ENCODE assay signal across 33 cellular contexts in genomic region chr3:23872330-23872729, GRCh38.
"Had no signal": no experiment of that assay in that cellular context is flagged by ENCODE, and none has a peak within 500 bp of the region (broad histone marks: within the 10 kb centered on the region; RNA-seq: fewer than 3 reads in every experiment).

No MANE protein-coding gene starts in this region.

- H3K27ac ChIP-seq: adrenal gland, ascending aorta, body of pancreas, brain microvascular endothelial cell, breast epithelium, cardiac muscle cell had no signal

- ATAC-seq: activated naive CD4-positive, alpha-beta T cell treated with anti-CD3 and anti-CD28 coated beads, Interleukin-2, amount 50 U/mL, for 72 hours; activated naive CD8-positive, alpha-beta T cell treated with anti-CD3 and anti-CD28 coated beads, Interleukin-2, amount 50 U/mL, for 24 hours; activated T-cell treated with anti-CD3 and anti-CD28 coated beads, Interleukin-2, amount 50 U/mL, for 4 hours; activated T-cell treated with anti-CD3 and anti-CD28 coated beads, Interleukin-2, amount 50 U/mL, for 72 hours; activated T-helper 17 cell treated with anti-CD3 and anti-CD28 coated beads, Interleukin-2, amount 50 U/mL, for 72 hours; body of pancreas had no signal

- H3K9me3 ChIP-seq: adrenal gland, ascending aorta, body of pancreas, breast epithelium had no signal

- H3K27me3 ChIP-seq: adrenal gland, ascending aorta, body of pancreas, brain microvascular endothelial cell, breast epithelium, cardiac muscle cell had no signal

- FAIRE-seq: astrocyte, bronchial epithelial cell had no signal

- DNase-seq: activated effector memory CD4-positive, alpha-beta T cell treated with anti-CD3 and anti-CD28 coated beads, Interleukin-2, amount 50 U/mL, for 16 hours; activated effector memory CD4-positive, alpha-beta T cell treated with Interleukin-2 at 50 U/mL for 16 hours; activated gamma-delta T cell; activated gamma-delta T cell treated with Interleukin-2 at 50 U/mL for 16 hours; activated naive CD4-positive, alpha-beta T cell; activated naive CD4-positive, alpha-beta T cell treated with anti-CD3 and anti-CD28 coated beads for 36 hours; activated naive CD4-positive, alpha-beta T cell treated with anti-CD3 and anti-CD28 coated beads, Interleukin-2, amount 10 ng/mL, durations not matched to agents 7 days and 5 days; activated naive CD4-positive, alpha-beta T cell treated with anti-CD3 and anti-CD28 coated beads, Interleukin-2, amount 50 U/mL, for 16 hours; activated naive CD4-positive, alpha-beta T cell treated with Interleukin-2 at 50 U/mL for 16 hours; activated naive CD8-positive, alpha-beta T cell treated with anti-CD3 and anti-CD28 coated beads for 36 hours; activated naive CD8-positive, alpha-beta T cell treated with anti-CD3 and anti-CD28 coated beads, Interleukin-2, amount 10 ng/mL, durations not matched to agents 7 days and 5 days; activated naive CD8-positive, alpha-beta T cell treated with anti-CD3 and anti-CD28 coated beads, Interleukin-2, amount 50 U/mL, for 24 hours; activated T-cell treated with anti-CD3 and anti-CD28 coated beads, Interleukin-2, amount 50 U/mL, for 24 hours; activated T-cell treated with anti-CD3 and anti-CD28 coated beads, Interleukin-2, amount 50 U/mL, for 4 hours; activated T-cell treated with anti-CD3 and anti-CD28 coated beads, Interleukin-2, amount 50 U/mL, for 48 hours; activated T-cell treated with anti-CD3 and anti-CD28 coated beads, Interleukin-2, amount 50 U/mL, for 72 hours; adrenal gland; amniotic stem cell; amygdala; anterior cingulate cortex; aorta; body of pancreas; brain microvascular endothelial cell; caudate nucleus; central memory CD4-positive, alpha-beta T cell; cerebellar nuclear complex had no signal

- H3K36me3 ChIP-seq: adrenal gland, ascending aorta, brain microvascular endothelial cell, breast epithelium, cardiac muscle cell had no signal

- H3K4me3 ChIP-seq: adrenal gland, ascending aorta, body of pancreas, breast epithelium, cardiac muscle cell had no signal
